ENCODE assay signal across 22 cellular contexts in the genomic region with DNA sequence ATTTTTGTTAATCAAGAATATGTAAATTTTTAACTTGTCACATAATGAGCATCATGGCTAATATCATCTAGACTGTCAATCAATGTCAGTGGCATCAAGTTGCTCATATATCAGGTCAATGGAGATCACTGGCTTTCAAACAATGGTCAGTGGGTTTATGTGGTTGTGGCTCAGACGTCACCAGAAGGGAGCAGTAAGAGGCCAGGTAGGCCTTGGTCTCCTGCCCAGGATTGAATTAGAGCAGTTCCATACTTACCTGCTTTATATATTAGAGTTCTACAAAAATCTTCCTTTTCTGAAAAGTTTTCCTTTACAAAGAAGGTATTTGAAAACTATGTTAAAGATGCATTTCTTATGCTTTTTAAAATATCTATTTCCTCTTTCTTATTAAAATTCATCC.
"Had no signal": no experiment of that assay in that cellular context is flagged by ENCODE, and none has a peak within 500 bp of the region (broad histone marks: within the 10 kb centered on the region; RNA-seq: fewer than 3 reads in every experiment).

No MANE protein-coding gene starts in this region.

- H3K36me3 ChIP-seq: brain microvascular endothelial cell, esophagus squamous epithelium, left ventricle myocardium inferior, sigmoid colon, suprapubic skin had no signal

- H3K27me3 ChIP-seq: brain microvascular endothelial cell, esophagus squamous epithelium, sigmoid colon, suprapubic skin had no signal

- H3K27ac Mint-ChIP-seq: activated naive CD8-positive, alpha-beta T cell; dendritic cell treated with granulocyte-macrophage colony-stimulating factor and Interleukin-4, amounts not matched to agents 40 ng/mL and 50 ng/mL, for 4 days; nephron; type B pancreatic cell had no signal

- H3K27ac ChIP-seq: brain microvascular endothelial cell, esophagus squamous epithelium, left ventricle myocardium inferior, psoas muscle, sigmoid colon, suprapubic skin had no signal

- H3K9me3 ChIP-seq: esophagus squamous epithelium, left ventricle myocardium inferior, psoas muscle, sigmoid colon, suprapubic skin had no signal

- DNase-seq: activated CD4-positive, alpha-beta T cell treated with anti-CD3 and anti-CD28 coated beads, Interleukin-2, amount 50 U/mL, for 4 hours; activated CD4-positive, CD25-positive, alpha-beta regulatory T cell treated with anti-CD3 and anti-CD28 coated beads, Interleukin-2, amount 50 U/mL, for 72 hours; activated gamma-delta T cell; activated T-cell treated with anti-CD3 and anti-CD28 coated beads, Interleukin-2, amount 50 U/mL, for 4 hours; amygdala; brain microvascular endothelial cell; cerebellar nuclear complex; esophagus squamous epithelium; foreskin fibroblast; islet precursor cell; left ventricle myocardium inferior; mesenchymal stem cell; psoas muscle; sigmoid colon; stimulated activated CD4-positive, alpha-beta T cell treated with anti-CD3 and anti-CD28 coated beads, Interleukin-12 subunit alpha, Interleukin-12 subunit beta, amount 100 ng/mL, for 4 hours; stimulated activated CD4-positive, alpha-beta T cell treated with anti-CD3 and anti-CD28 coated beads, Interleukin-2, amount 100 ng/mL, for 48 hours; stimulated activated naive CD8-positive, alpha-beta T cell treated with anti-CD3 and anti-CD28 coated beads, Interleukin-15, Interleukin-2, amounts not matched to agents 100 U/mL and 50 U/mL, for 24 hours had no signal

- H3K4me1 ChIP-seq: esophagus squamous epithelium, left ventricle myocardium inferior, psoas muscle, sigmoid colon had no signal

- H3K27me3 Mint-ChIP-seq: activated naive CD8-positive, alpha-beta T cell; dendritic cell treated with granulocyte-macrophage colony-stimulating factor and Interleukin-4, amounts not matched to agents 40 ng/mL and 50 ng/mL, for 4 days; type B pancreatic cell had no signal

- ATAC-seq: activated T-cell treated with anti-CD3 and anti-CD28 coated beads, Interleukin-2, amount 50 U/mL, for 4 hours; psoas muscle; stimulated activated naive CD8-positive, alpha-beta T cell treated with anti-CD3 and anti-CD28 coated beads, Interleukin-15, Interleukin-2, amounts not matched to agents 100 U/mL and 50 U/mL, for 24 hours had no signal

- H3K4me3 Mint-ChIP-seq: activated naive CD8-positive, alpha-beta T cell; activated T-cell treated with anti-CD3 and anti-CD28 coated beads, Interleukin-2, amount 50 U/mL, for 4 hours; dendritic cell treated with granulocyte-macrophage colony-stimulating factor and Interleukin-4, amounts not matched to agents 40 ng/mL and 50 ng/mL, for 4 days; nephron; type B pancreatic cell had no signal

- H3K4me3 ChIP-seq: esophagus squamous epithelium, left ventricle myocardium inferior, psoas muscle, sigmoid colon, suprapubic skin had no signal
